ENCODE assay signal across 15 cellular contexts in the genomic region with DNA sequence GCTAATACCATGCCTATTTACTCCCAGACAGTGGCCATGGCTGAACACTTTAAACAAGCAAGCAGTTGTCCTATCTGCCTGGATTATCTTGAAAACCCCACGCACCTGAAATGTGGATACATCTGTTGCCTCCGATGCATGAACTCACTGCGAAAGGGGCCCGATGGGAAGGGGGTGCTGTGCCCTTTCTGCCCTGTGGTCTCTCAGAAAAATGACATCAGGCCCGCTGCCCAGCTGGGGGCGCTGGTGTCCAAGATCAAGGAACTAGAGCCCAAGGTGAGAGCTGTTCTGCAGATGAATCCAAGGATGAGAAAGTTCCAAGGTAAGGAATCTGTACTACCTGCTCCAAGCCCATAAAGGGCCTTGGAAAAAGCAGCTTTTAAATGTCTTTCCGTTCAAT. TPM values are rescaled to one million over a fixed set of nuclear protein-coding genes. Genes with fewer than 3 reads are reported as not detected.
DNase-seq lines count a peak whose midpoint lies in the region; ATAC-seq and TF ChIP-seq lines count a peak whose summit lies in the region.
"Had no signal": no experiment of that assay in that cellular context is flagged by ENCODE, and none has a peak within 500 bp of the region (broad histone marks: within the 10 kb centered on the region; RNA-seq: fewer than 3 reads in every experiment).

No MANE protein-coding gene starts in this region.

- no peak for ATAC-seq in stimulated activated naive CD8-positive, alpha-beta T cell treated with anti-CD3 and anti-CD28 coated beads, Interleukin-15, Interleukin-2, amounts not matched to agents 100 U/mL and 50 U/mL, for 24 hours
- ATAC-seq in stimulated activated naive CD8-positive, alpha-beta T cell treated with anti-CD3 and anti-CD28 coated beads, Interleukin-15, amount 100 ng/mL, for 72 hours = no peak
- ATAC-seq in activated CD8-positive, alpha-beta memory T cell treated with anti-CD3 and anti-CD28 coated beads, Interleukin-2, amount 10 ng/mL, durations not matched to agents 7 days and 5 days = no peak

- peak; percentile 32 for TF ChIP-seq CTCF in LNCaP clone FGC (IDR thresholded peaks at IDR 0.05; ENCODE audit: control insufficient read depth, extremely low read depth, insufficient read depth)
- TF ChIP-seq CTCF in SU-DHL-6 (IDR thresholded peaks at IDR 0.05; ENCODE audit: insufficient read depth, low read length, poor library complexity, severe bottlenecking) = peak; percentile 70

- peaks cover 9% of the 10 kb centered on the region; the same call in 1 of the 2 replicates for H3F3A ChIP-seq in SU-DHL-6 (ENCODE audit: insufficient read depth)

- no peak overlapping the region for H3K4me2 ChIP-seq in SU-DHL-6 (ENCODE audit: low read depth, low read length, poor library complexity, severe bottlenecking)
- H3K4me2 ChIP-seq: BLaER1 treated with 17β-estradiol and CSF1 and Interleukin-3, amounts not matched to agents 10 nM and 100 nM had no signal

- no peak overlapping the region for H2AFZ ChIP-seq in SU-DHL-6 (ENCODE audit: low read depth, low read length, severe bottlenecking)

- CTCF ChIA-PET in activated CD8-positive, alpha-beta memory T cell treated with anti-CD3 and anti-CD28 coated beads, Interleukin-2, amount 10 ng/mL, durations not matched to agents 7 days and 5 days (lab: Charles Lee) = no interaction called here

- H3K9ac ChIP-seq in SU-DHL-6 (ENCODE audit: low read length) = no peak overlapping the region
- H3K9ac ChIP-seq: BLaER1 treated with 17β-estradiol and CSF1 and Interleukin-3, amounts not matched to agents 10 nM and 100 nM had no signal

- H4K20me1 ChIP-seq in SU-DHL-6 (ENCODE audit: low read depth, low read length) = no peaks in the 10 kb centered on the region
- H4K20me1 ChIP-seq: BLaER1 treated with 17β-estradiol and CSF1 and Interleukin-3, amounts not matched to agents 10 nM and 100 nM had no signal

- peak; percentile 5 for DNase-seq in stimulated activated naive CD8-positive, alpha-beta T cell treated with anti-CD3 and anti-CD28 coated beads, Interleukin-15, Interleukin-2, amounts not matched to agents 100 U/mL and 50 U/mL, for 24 hours
- DNase-seq in stimulated activated naive CD8-positive, alpha-beta T cell treated with anti-CD3 and anti-CD28 coated beads, Interleukin-15, amount 100 ng/mL, for 72 hours = no peak
- no peak for DNase-seq in LNCaP clone FGC (ENCODE audit: low read depth)
- no peak for DNase-seq in kidney glomerular epithelial cell (lab: John Stamatoyannopoulos, UW)
- no peak for DNase-seq in anterior cingulate cortex (lab: John Stamatoyannopoulos, UW)
- DNase-seq in activated CD8-positive, alpha-beta memory T cell treated with anti-CD3 and anti-CD28 coated beads, Interleukin-2, amount 10 ng/mL, durations not matched to agents 7 days and 5 days = no peak
- no peak for DNase-seq in midbrain (lab: John Stamatoyannopoulos, UW)
- DNase-seq: activated CD8-positive, alpha-beta memory T cell treated with anti-CD3 and anti-CD28 coated beads, Interleukin-2, amount 50 U/mL, for 48 hours; dermis blood vessel endothelial cell; NCI-H187 treated with DMSO at 0.1 percent for 48 hours; stimulated activated CD4-positive, alpha-beta T cell treated with anti-CD3 and anti-CD28 coated beads, Interleukin-4, amount 100 ng/mL, for 24 hours; stomach had no signal

- H3K27me3 ChIP-seq in SU-DHL-6 (ENCODE audit: low read length) = no peaks in the 10 kb centered on the region
- H3K27me3 ChIP-seq: BLaER1 treated with 17β-estradiol and CSF1 and Interleukin-3, amounts not matched to agents 10 nM and 100 nM had no signal

- no peaks in the 10 kb centered on the region for H3K36me3 ChIP-seq in SU-DHL-6 (ENCODE audit: low read length)
- H3K36me3 ChIP-seq: BLaER1 treated with 17β-estradiol and CSF1 and Interleukin-3, amounts not matched to agents 10 nM and 100 nM; stomach had no signal

- H3K9me3 Mint-ChIP-seq in stimulated activated naive CD8-positive, alpha-beta T cell treated with anti-CD3 and anti-CD28 coated beads, Interleukin-15, amount 100 ng/mL, for 72 hours = no peaks in the 10 kb centered on the region
- H3K9me3 Mint-ChIP-seq in activated CD8-positive, alpha-beta memory T cell treated with anti-CD3 and anti-CD28 coated beads, Interleukin-2, amount 10 ng/mL, durations not matched to agents 7 days and 5 days (ENCODE audit: low read depth) = peaks cover 2% of the 10 kb centered on the region

- no peaks in the 10 kb centered on the region for H3K36me3 Mint-ChIP-seq in activated CD8-positive, alpha-beta memory T cell treated with anti-CD3 and anti-CD28 coated beads, Interleukin-2, amount 10 ng/mL, durations not matched to agents 7 days and 5 days

- no peak overlapping the region for H3K27ac ChIP-seq in SU-DHL-6 (ENCODE audit: low read depth, low read length)
- H3K27ac ChIP-seq: BLaER1 treated with 17β-estradiol and CSF1 and Interleukin-3, amounts not matched to agents 10 nM and 100 nM; stomach had no signal

- no peak overlapping the region for H3K27ac Mint-ChIP-seq in stimulated activated naive CD8-positive, alpha-beta T cell treated with anti-CD3 and anti-CD28 coated beads, Interleukin-15, amount 100 ng/mL, for 72 hours
- no peak overlapping the region for H3K27ac Mint-ChIP-seq in activated CD8-positive, alpha-beta memory T cell treated with anti-CD3 and anti-CD28 coated beads, Interleukin-2, amount 10 ng/mL, durations not matched to agents 7 days and 5 days

- H3K4me3 Mint-ChIP-seq in stimulated activated naive CD8-positive, alpha-beta T cell treated with anti-CD3 and anti-CD28 coated beads, Interleukin-15, amount 100 ng/mL, for 72 hours = no peak overlapping the region
- H3K4me3 Mint-ChIP-seq in activated CD8-positive, alpha-beta memory T cell treated with anti-CD3 and anti-CD28 coated beads, Interleukin-2, amount 10 ng/mL, durations not matched to agents 7 days and 5 days = no peak overlapping the region

- H3K4me3 ChIP-seq in LNCaP clone FGC (ENCODE audit: low read depth, low read length) (no peak overlapping the region), SU-DHL-6 (ENCODE audit: insufficient read depth, low read length, poor library complexity, severe bottlenecking) (no peak overlapping the region)
- H3K4me3 ChIP-seq: BLaER1 treated with 17β-estradiol and CSF1 and Interleukin-3, amounts not matched to agents 10 nM and 100 nM; stomach had no signal

- H3K9me2 ChIP-seq in SU-DHL-6 (replicated peaks; ENCODE audit: insufficient read depth, low read length) = no peaks in the 10 kb centered on the region

- H3K9me3 ChIP-seq in SU-DHL-6 (ENCODE audit: insufficient read depth, low read length) = no peaks in the 10 kb centered on the region
- H3K9me3 ChIP-seq: BLaER1 treated with 17β-estradiol and CSF1 and Interleukin-3, amounts not matched to agents 10 nM and 100 nM; stomach had no signal

- no peaks in the 10 kb centered on the region for H3K4me1 Mint-ChIP-seq in stimulated activated naive CD8-positive, alpha-beta T cell treated with anti-CD3 and anti-CD28 coated beads, Interleukin-15, amount 100 ng/mL, for 72 hours
- no peaks in the 10 kb centered on the region for H3K4me1 Mint-ChIP-seq in activated CD8-positive, alpha-beta memory T cell treated with anti-CD3 and anti-CD28 coated beads, Interleukin-2, amount 10 ng/mL, durations not matched to agents 7 days and 5 days

- peaks cover 53% of the 10 kb centered on the region for H3K27me3 Mint-ChIP-seq in stimulated activated naive CD8-positive, alpha-beta T cell treated with anti-CD3 and anti-CD28 coated beads, Interleukin-15, amount 100 ng/mL, for 72 hours
- H3K27me3 Mint-ChIP-seq in activated CD8-positive, alpha-beta memory T cell treated with anti-CD3 and anti-CD28 coated beads, Interleukin-2, amount 10 ng/mL, durations not matched to agents 7 days and 5 days = no peaks in the 10 kb centered on the region

- H3K79me2 ChIP-seq in SU-DHL-6 (ENCODE audit: insufficient read depth, low read length) = no peaks in the 10 kb centered on the region

RNA-seq across cellular contexts. Expression of gene RFPL4AL1, which starts 8.6 kb away (rescaled TPM):
- not detected for total RNA-seq in activated CD8-positive, alpha-beta memory T cell treated with anti-CD3 and anti-CD28 coated beads, Interleukin-2, amount 10 ng/mL, durations not matched to agents 7 days and 5 days
- total RNA-seq: renal cortical epithelial cell, stomach had no signal

RNA-seq across cellular contexts. Expression of gene RFPL4A, which starts 18.6 kb away (rescaled TPM):
- total RNA-seq in activated CD8-positive, alpha-beta memory T cell treated with anti-CD3 and anti-CD28 coated beads, Interleukin-2, amount 10 ng/mL, durations not matched to agents 7 days and 5 days = not detected
- total RNA-seq: renal cortical epithelial cell had no signal

RNA-seq across cellular contexts. Expression of gene NLRP9, which starts 39.3 kb away (rescaled TPM):
- not detected for total RNA-seq in activated CD8-positive, alpha-beta memory T cell treated with anti-CD3 and anti-CD28 coated beads, Interleukin-2, amount 10 ng/mL, durations not matched to agents 7 days and 5 days
- total RNA-seq: dermis blood vessel endothelial cell, renal cortical epithelial cell, stomach had no signal

RNA-seq across cellular contexts. Expression of gene NLRP11, which starts 54.3 kb away (rescaled TPM):
- not detected for total RNA-seq in activated CD8-positive, alpha-beta memory T cell treated with anti-CD3 and anti-CD28 coated beads, Interleukin-2, amount 10 ng/mL, durations not matched to agents 7 days and 5 days
- total RNA-seq: dermis blood vessel endothelial cell, renal cortical epithelial cell, stomach had no signal

RNA-seq across cellular contexts. Expression of gene NLRP4, which starts 58.8 kb away (rescaled TPM):
- not detected for total RNA-seq in activated CD8-positive, alpha-beta memory T cell treated with anti-CD3 and anti-CD28 coated beads, Interleukin-2, amount 10 ng/mL, durations not matched to agents 7 days and 5 days
- total RNA-seq: renal cortical epithelial cell, stomach had no signal
